ENCODE assay signal across 8 cellular contexts in the genomic region with DNA sequence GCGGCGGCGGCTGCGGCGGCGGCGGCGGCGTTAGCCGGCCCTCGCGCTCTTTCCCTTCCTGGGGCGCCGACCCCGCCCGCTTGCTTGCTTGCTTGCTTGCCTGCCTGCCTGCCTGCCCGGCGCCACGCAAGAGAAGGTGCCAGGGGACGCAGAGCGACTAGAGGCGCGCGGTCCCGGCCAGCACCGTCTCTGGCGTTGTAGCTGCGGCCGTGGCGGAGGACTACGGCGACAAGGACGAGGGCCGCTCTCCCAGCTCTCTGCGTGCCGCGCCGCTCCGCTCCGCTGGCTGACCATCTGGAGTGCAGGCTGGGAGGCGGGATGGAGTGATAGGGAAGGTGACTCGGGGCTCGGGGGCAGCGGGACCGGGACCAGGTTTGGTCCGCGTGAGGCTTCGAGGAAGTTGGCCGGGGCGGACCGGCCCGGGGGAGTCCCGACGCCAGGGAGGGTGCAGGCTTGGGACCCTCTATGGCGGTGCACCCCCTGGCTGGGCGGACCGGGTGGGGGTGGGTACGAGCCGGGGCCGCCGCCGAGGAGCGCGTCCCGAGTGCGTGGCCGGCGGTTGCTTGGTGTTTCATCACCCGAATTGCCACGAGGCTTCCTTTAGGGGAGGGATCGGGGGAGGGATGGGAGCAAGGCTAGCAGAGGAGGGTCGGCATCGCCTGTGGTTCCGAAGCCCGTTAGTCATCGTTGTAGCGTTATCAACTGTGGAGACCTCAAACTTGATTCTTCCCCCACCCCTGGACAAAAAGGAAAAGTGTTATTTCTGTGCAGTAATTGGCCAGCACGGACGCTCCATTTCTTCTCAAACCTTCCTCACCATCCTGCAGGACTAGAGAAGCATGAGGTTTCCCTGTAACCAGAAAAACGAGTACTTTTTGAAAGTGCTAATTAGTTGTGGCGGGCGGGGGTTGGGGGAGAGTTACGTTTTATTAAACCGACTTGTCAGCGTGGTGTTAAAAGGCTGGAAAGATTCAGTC. TPM values are rescaled to one million over a fixed set of nuclear protein-coding genes. Genes with fewer than 3 reads are reported as not detected.
DNase-seq lines count a peak whose midpoint lies in the region; ATAC-seq and TF ChIP-seq lines count a peak whose summit lies in the region.

No MANE protein-coding gene starts in this region.

- no peak for TF ChIP-seq RAD21 in Ishikawa (IDR thresholded peaks at IDR 0.05; ENCODE audit: low read depth)

- no peaks in the 10 kb centered on the region for H3K36me3 Mint-ChIP-seq in T-helper 17 cell (ENCODE audit: low read depth)

- no peaks in the 10 kb centered on the region for H3K27me3 Mint-ChIP-seq in T-helper 17 cell

- H3K27ac Mint-ChIP-seq in T-helper 17 cell = peak overlapping the region; percentile 86

- DNase-seq in ELR (ENCODE audit: low read depth) (peak; percentile 89), T-helper 17 cell (peak; percentile 6 to 33 (median 26)), anterior cingulate cortex (lab: John Stamatoyannopoulos, UW) (peak in 38 of 58 donors; percentile 25 to 80 (median 59)), hepatic stellate cell (ENCODE audit: low spot score) (peak; percentile 78), retina (peak; percentile 96), NCI-H774 (lab: John Stamatoyannopoulos, UW) (no peak)

- ATAC-seq in GM21528 (IDR thresholded peaks at IDR 0.05; ENCODE audit: low FRiP score, unreplicated experiment) (peak; percentile 74), T-helper 17 cell (peak; percentile 1)

- TF ChIP-seq EP300 in Ishikawa (IDR thresholded peaks at IDR 0.05; ENCODE audit: borderline replicate concordance) = peak; percentile 28

- H3K4me3 Mint-ChIP-seq in T-helper 17 cell = peak overlapping the region; percentile 98

- peaks cover 32% of the 10 kb centered on the region for H3K4me1 Mint-ChIP-seq in T-helper 17 cell

- H3K9me3 ChIP-seq in T-helper 17 cell (ENCODE audit: control insufficient read depth, low read length, poor library complexity, severe bottlenecking) = no peaks in the 10 kb centered on the region

TF ChIP-seq in Ishikawa, 13 proteins besides CTCF, POLR2A, EP300 and RAD21:
- TF ChIP-seq YY1 (IDR thresholded peaks at IDR 0.05; ENCODE audit: low read depth) (peak; percentile 16; the same call in 1 of the 2 replicates), TAF1 (IDR thresholded peaks at IDR 0.05; ENCODE audit: low read depth) (peak; percentile 69; the same call in 1 of the 2 replicates), CREB1 (IDR thresholded peaks at IDR 0.05; ENCODE audit: low read depth) (no peak), EGR1 (IDR thresholded peaks at IDR 0.05) (no peak; the same call in 1 of the 2 replicates), NFIC (IDR thresholded peaks at IDR 0.05) (no peak), FOXM1 (IDR thresholded peaks at IDR 0.05; ENCODE audit: borderline replicate concordance, low read depth) (no peak), TCF12 (IDR thresholded peaks at IDR 0.05; ENCODE audit: low read depth) (no peak), ZBTB7A (IDR thresholded peaks at IDR 0.05; ENCODE audit: low read depth) (peak; percentile 96), MAX (IDR thresholded peaks at IDR 0.05) (peak; percentile 97), TEAD4 (IDR thresholded peaks at IDR 0.05) (0 out of 2 replicates have a peak, but pooled peaks have one; percentile 20), CEBPB (IDR thresholded peaks at IDR 0.05) (peak; percentile 90)
- TF ChIP-seq, protein P1, sequence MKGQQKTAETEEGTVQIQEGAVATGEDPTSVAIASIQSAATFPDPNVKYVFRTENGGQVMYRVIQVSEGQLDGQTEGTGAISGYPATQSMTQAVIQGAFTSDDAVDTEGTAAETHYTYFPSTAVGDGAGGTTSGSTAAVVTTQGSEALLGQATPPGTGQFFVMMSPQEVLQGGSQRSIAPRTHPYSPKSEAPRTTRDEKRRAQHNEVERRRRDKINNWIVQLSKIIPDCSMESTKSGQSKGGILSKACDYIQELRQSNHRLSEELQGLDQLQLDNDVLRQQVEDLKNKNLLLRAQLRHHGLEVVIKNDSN (IDR thresholded peaks at IDR 0.05) = peak; percentile 44; the same call in 1 of the 2 replicates
- TF ChIP-seq, protein P2, sequence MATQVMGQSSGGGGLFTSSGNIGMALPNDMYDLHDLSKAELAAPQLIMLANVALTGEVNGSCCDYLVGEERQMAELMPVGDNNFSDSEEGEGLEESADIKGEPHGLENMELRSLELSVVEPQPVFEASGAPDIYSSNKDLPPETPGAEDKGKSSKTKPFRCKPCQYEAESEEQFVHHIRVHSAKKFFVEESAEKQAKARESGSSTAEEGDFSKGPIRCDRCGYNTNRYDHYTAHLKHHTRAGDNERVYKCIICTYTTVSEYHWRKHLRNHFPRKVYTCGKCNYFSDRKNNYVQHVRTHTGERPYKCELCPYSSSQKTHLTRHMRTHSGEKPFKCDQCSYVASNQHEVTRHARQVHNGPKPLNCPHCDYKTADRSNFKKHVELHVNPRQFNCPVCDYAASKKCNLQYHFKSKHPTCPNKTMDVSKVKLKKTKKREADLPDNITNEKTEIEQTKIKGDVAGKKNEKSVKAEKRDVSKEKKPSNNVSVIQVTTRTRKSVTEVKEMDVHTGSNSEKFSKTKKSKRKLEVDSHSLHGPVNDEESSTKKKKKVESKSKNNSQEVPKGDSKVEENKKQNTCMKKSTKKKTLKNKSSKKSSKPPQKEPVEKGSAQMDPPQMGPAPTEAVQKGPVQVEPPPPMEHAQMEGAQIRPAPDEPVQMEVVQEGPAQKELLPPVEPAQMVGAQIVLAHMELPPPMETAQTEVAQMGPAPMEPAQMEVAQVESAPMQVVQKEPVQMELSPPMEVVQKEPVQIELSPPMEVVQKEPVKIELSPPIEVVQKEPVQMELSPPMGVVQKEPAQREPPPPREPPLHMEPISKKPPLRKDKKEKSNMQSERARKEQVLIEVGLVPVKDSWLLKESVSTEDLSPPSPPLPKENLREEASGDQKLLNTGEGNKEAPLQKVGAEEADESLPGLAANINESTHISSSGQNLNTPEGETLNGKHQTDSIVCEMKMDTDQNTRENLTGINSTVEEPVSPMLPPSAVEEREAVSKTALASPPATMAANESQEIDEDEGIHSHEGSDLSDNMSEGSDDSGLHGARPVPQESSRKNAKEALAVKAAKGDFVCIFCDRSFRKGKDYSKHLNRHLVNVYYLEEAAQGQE (IDR thresholded peaks at IDR 0.05; ENCODE audit: low read depth) = 0 out of 2 replicates have a peak, but pooled peaks have one; percentile 9

RNA-seq across cellular contexts. Expression of gene XPOT, which starts 0.6 kb away (rescaled TPM):
- total RNA-seq in T-helper 17 cell = 10 to 100 TPM; 58.2 to 61.6 TPM

RNA-seq across cellular contexts. Expression of gene C12orf56, which starts 14.2 kb away (rescaled TPM):
- total RNA-seq in T-helper 17 cell = under 1 TPM in 1 of 2 donors, not detected in 1; 0.17 TPM

RNA-seq across cellular contexts. Expression of gene TBK1, which starts 47.2 kb away (rescaled TPM):
- total RNA-seq in T-helper 17 cell = 10 to 100 TPM; 15.0 to 22.7 TPM
